Comparison of ENCODE assay signal across 8 cellular contexts in genomic region chr17:38898812-38899348, GRCh38. TPM values are rescaled to one million over a fixed set of nuclear protein-coding genes. Genes with fewer than 3 reads are reported as not detected.
DNase-seq lines count a peak whose midpoint lies in the region; ATAC-seq and TF ChIP-seq lines count a peak whose summit lies in the region.

No MANE protein-coding gene starts in this region.

- no peak for TF ChIP-seq CTCF in DOHH2 (IDR thresholded peaks at IDR 0.05; ENCODE audit: low read depth, low read length, poor library complexity, severe bottlenecking)

- peak overlapping the region; percentile 94 for H3K27ac ChIP-seq in DOHH2 (ENCODE audit: low read depth, low read length)

- no peaks in the 10 kb centered on the region for H3K27me3 ChIP-seq in DOHH2 (ENCODE audit: control insufficient read depth, low read length)

- no peaks in the 10 kb centered on the region for H4K20me1 ChIP-seq in DOHH2 (ENCODE audit: control insufficient read depth, insufficient read depth, low read depth, low read length)

- H3K36me3 ChIP-seq in DOHH2 (ENCODE audit: control insufficient read depth, low read length), result peaks cover 39% of the 10 kb centered on the region

- peak; percentile 77 for ATAC-seq in GM21786 (IDR thresholded peaks at IDR 0.05; ENCODE audit: unreplicated experiment)
- peak; percentile 91 for ATAC-seq in activated T-cell treated with anti-CD3 and anti-CD28 coated beads, Interleukin-2, amount 50 U/mL, for 4 hours

- H3K4me2 ChIP-seq in DOHH2 (ENCODE audit: low read length), result peak overlapping the region; percentile 100

- peak overlapping the region; percentile 75 for H3K4me3 Mint-ChIP-seq in activated T-cell treated with anti-CD3 and anti-CD28 coated beads, Interleukin-2, amount 50 U/mL, for 4 hours

- H3K27me3 Mint-ChIP-seq in activated T-cell treated with anti-CD3 and anti-CD28 coated beads, Interleukin-2, amount 50 U/mL, for 4 hours (ENCODE audit: low read depth), result no peaks in the 10 kb centered on the region

- H3K4me3 ChIP-seq in DOHH2 (ENCODE audit: low read length), result peak overlapping the region; percentile 77

- H3K36me3 Mint-ChIP-seq in activated T-cell treated with anti-CD3 and anti-CD28 coated beads, Interleukin-2, amount 50 U/mL, for 4 hours (ENCODE audit: insufficient read depth), result peaks cover 10% of the 10 kb centered on the region

- H3K9me3 Mint-ChIP-seq in activated T-cell treated with anti-CD3 and anti-CD28 coated beads, Interleukin-2, amount 50 U/mL, for 4 hours, result no peaks in the 10 kb centered on the region

- peaks cover 68% of the 10 kb centered on the region for H3K4me1 Mint-ChIP-seq in activated T-cell treated with anti-CD3 and anti-CD28 coated beads, Interleukin-2, amount 50 U/mL, for 4 hours (ENCODE audit: low read depth)

- H3K79me2 ChIP-seq in DOHH2 (ENCODE audit: control insufficient read depth, low read length), result peaks cover 8% of the 10 kb centered on the region; the same call in 1 of the 2 replicates

- peaks cover 13% of the 10 kb centered on the region; the same call in 1 of the 2 replicates for H3F3A ChIP-seq in DOHH2 (ENCODE audit: control insufficient read depth, insufficient read depth)

- H3K9me3 ChIP-seq in DOHH2 (ENCODE audit: control insufficient read depth, insufficient read depth, low read length), result no peaks in the 10 kb centered on the region

- H3K9me2 ChIP-seq in DOHH2 (replicated peaks; ENCODE audit: control insufficient read depth, low read length), result no peaks in the 10 kb centered on the region

- peaks cover 53% of the 10 kb centered on the region for H3K4me1 ChIP-seq in DOHH2 (ENCODE audit: control insufficient read depth, low read length)

- peak; percentile 17 to 63 for DNase-seq in NOMO-1 (lab: John Stamatoyannopoulos, UW; ENCODE audit: unreplicated experiment in 2 of 2)
- DNase-seq in activated T-cell treated with anti-CD3 and anti-CD28 coated beads, Interleukin-2, amount 50 U/mL, for 4 hours, result peak; percentile 86
- peak; percentile 76 for DNase-seq in kidney tubule cell (ENCODE audit: low spot score)
- peak; percentile 77 to 83 for DNase-seq in stimulated activated CD8-positive, alpha-beta memory T cell treated with anti-CD3 and anti-CD28 coated beads, Interleukin-15, amount 100 ng/mL, for 4 hours (ENCODE audit: low read depth in 2 of 2)
- DNase-seq in NCI-H526 treated with DMSO at 0.1 percent for 48 hours (lab: John Stamatoyannopoulos, UW), result no peak
- no peak for DNase-seq in inferior parietal cortex (ENCODE audit: extremely low spot score)

RNA-seq across cellular contexts. Expression of gene LASP1, which starts 29.0 kb away (rescaled TPM):
- total RNA-seq in activated T-cell treated with anti-CD3 and anti-CD28 coated beads, Interleukin-2, amount 50 U/mL, for 4 hours, result 100 to 1,000 TPM in 1 of 3 donors, 10 to 100 TPM in 2; 74.7 to 109 (median 88.2) TPM

RNA-seq across cellular contexts. Expression of gene RPL23, which starts 45.4 kb away (rescaled TPM):
- 1,000 to 10,000 TPM; 2,350 to 2,556 (median 2,362) TPM for total RNA-seq in activated T-cell treated with anti-CD3 and anti-CD28 coated beads, Interleukin-2, amount 50 U/mL, for 4 hours

Comparison
In these comparisons a context has a peak if more than half of its experiments do, and no peak if none do; other contexts are left out.
1. DNase-seq: peak in NOMO-1 (2 of 2), activated T-cell treated with anti-CD3 and anti-CD28 coated beads, Interleukin-2, amount 50 U/mL, for 4 hours (single experiment), kidney tubule cell (single experiment) and stimulated activated CD8-positive, alpha-beta memory T cell treated with anti-CD3 and anti-CD28 coated beads, Interleukin-15, amount 100 ng/mL, for 4 hours (2 of 2); none in NCI-H526 treated with DMSO at 0.1 percent for 48 hours (single experiment) and inferior parietal cortex (single experiment).